Comparison of ENCODE assay signal across 9 cellular contexts in genomic region chr6:135901776-135902524, GRCh38. TPM values are rescaled to one million over a fixed set of nuclear protein-coding genes. Genes with fewer than 3 reads are reported as not detected.
DNase-seq lines count a peak whose midpoint lies in the region; ATAC-seq and TF ChIP-seq lines count a peak whose summit lies in the region.
"Had no signal": no experiment of that assay in that cellular context is flagged by ENCODE, and none has a peak within 500 bp of the region (broad histone marks: within the 10 kb centered on the region; RNA-seq: fewer than 3 reads in every experiment).

No MANE protein-coding gene starts in this region.

- ATAC-seq in lung (ENCODE audit: insufficient read depth, low FRiP score) (peak; percentile 34), GM19397 (IDR thresholded peaks at IDR 0.05; ENCODE audit: unreplicated experiment) (no peak), GM18867 (IDR thresholded peaks at IDR 0.05; ENCODE audit: unreplicated experiment) (no peak)
- ATAC-seq: activated CD8-positive, alpha-beta memory T cell treated with anti-CD3 and anti-CD28 coated beads, Interleukin-2, amount 10 ng/mL, durations not matched to agents 7 days and 5 days had no signal

- TF ChIP-seq CTCF in choroid plexus epithelial cell (conservative IDR thresholded peaks at IDR 0.05; ENCODE audit: low read depth, low read length) (no peak), lung (IDR thresholded peaks at IDR 0.05; ENCODE audit: control extremely low read depth, extremely low read depth) (no peak), testis (IDR thresholded peaks at IDR 0.05) (no peak)

- H3K9me3 ChIP-seq in lung (ENCODE audit: control insufficient read depth in 2 of 2, insufficient read depth in 1 of 2, low read length in 1 of 2) (no peaks in the 10 kb centered on the region), testis (no peaks in the 10 kb centered on the region)

- 67 to 80% methylated on average over 6 of the region's 6 CpGs for WGBS in lung, 2 donors
- WGBS in testis, 2 donors: 32 to 35% methylated on average over 6 of the region's 6 CpGs

- no peak for TF ChIP-seq POLR2A in testis (IDR thresholded peaks at IDR 0.05)

- H3K4me3 ChIP-seq in choroid plexus epithelial cell (ENCODE audit: low read depth, low read length): no peak overlapping the region
- H3K4me3 ChIP-seq in lung: no peak overlapping the region
- no peak overlapping the region for H3K4me3 ChIP-seq in testis

- peak; percentile 33 for DNase-seq in activated CD4-positive, alpha-beta T cell treated with anti-CD3 and anti-CD28 coated beads for 48 hours
- no peak for DNase-seq in activated CD4-positive, alpha-beta T cell treated with anti-CD3 and anti-CD28 coated beads, Interleukin-2, amount 50 U/mL, for 1 hour
- DNase-seq in choroid plexus epithelial cell (ENCODE audit: low read depth) (peak; percentile 97), lung (ENCODE audit: low spot score) (no peak), testis (peak; percentile 55)
- DNase-seq in activated CD8-positive, alpha-beta memory T cell treated with anti-CD3 and anti-CD28 coated beads, Interleukin-2, amount 50 U/mL, for 4 hours: no peak
- DNase-seq: activated CD8-positive, alpha-beta memory T cell treated with anti-CD3 and anti-CD28 coated beads, Interleukin-2, amount 10 ng/mL, durations not matched to agents 7 days and 5 days had no signal

- peaks cover 0 to 8% of the 10 kb centered on the region in 2 donors for H3K4me1 ChIP-seq in lung (ENCODE audit: control insufficient read depth in 2 of 2, insufficient read depth in 2 of 2, low read length in 2 of 2)
- H3K4me1 ChIP-seq in testis: peaks cover 17% of the 10 kb centered on the region

- H3K27me3 ChIP-seq in lung (ENCODE audit: control insufficient read depth, insufficient read depth) (no peaks in the 10 kb centered on the region), testis (no peaks in the 10 kb centered on the region)

- H3K36me3 ChIP-seq in lung (ENCODE audit: control insufficient read depth in 2 of 2, insufficient read depth in 2 of 2, low read length in 2 of 2) (no peaks in the 10 kb centered on the region), testis (ENCODE audit: low read depth, missing control alignments) (no peaks in the 10 kb centered on the region)

- intact Hi-C loops in testis (cut with DNase I; ENCODE audit: low total_unique reads): no loop called here

- H3K27ac ChIP-seq in lung (ENCODE audit: low read depth in 1 of 2, low read length in 1 of 2): peak overlapping the region in 1 of 2 donors; percentile 33
- peak overlapping the region in 1 of 2 donors; percentile 63 for H3K27ac ChIP-seq in testis

RNA-seq across cellular contexts. Expression of gene PDE7B, which starts 50.4 kb away (rescaled TPM):
- total RNA-seq in lung (1 to 10 TPM; 3.1 to 3.7 TPM), testis (1 to 10 TPM; 4.4 to 6.9 TPM)
- polyA plus RNA-seq in lung (under 1 TPM; 0.26 to 0.63 TPM), testis (ENCODE audit: insufficient read depth, low read depth, low replicate concordance) (3.7 TPM)

Comparison
In these comparisons a context has a peak if more than half of its experiments do, and no peak if none do; other contexts are left out.
1. DNase-seq: peak in activated CD4-positive, alpha-beta T cell treated with anti-CD3 and anti-CD28 coated beads for 48 hours (single experiment), choroid plexus epithelial cell (single experiment) and testis (single experiment); none in activated CD4-positive, alpha-beta T cell treated with anti-CD3 and anti-CD28 coated beads, Interleukin-2, amount 50 U/mL, for 1 hour (single experiment), lung (single experiment) and activated CD8-positive, alpha-beta memory T cell treated with anti-CD3 and anti-CD28 coated beads, Interleukin-2, amount 50 U/mL, for 4 hours (single experiment).